23 cellular contexts compared by ENCODE assay signal in the genomic region with DNA sequence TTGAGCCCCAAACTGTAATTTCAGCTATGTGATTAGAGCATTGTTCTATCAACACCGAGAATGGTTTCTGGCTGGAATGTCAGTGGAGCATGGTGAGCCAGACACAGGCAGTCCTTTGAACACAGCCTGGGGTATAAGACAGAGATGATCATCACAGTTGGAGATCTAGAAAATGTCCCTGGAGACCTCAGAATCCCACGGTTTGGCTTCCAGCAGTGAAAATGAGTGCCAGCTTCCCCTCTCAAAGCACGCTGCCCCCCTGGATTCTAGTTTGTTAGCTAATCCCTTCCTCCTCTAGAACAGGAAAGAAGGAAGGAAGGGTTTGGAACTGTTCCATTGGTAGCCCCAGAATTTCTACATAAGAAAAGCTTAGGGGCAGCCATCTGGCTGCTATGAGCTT. TPM values are rescaled to one million over a fixed set of nuclear protein-coding genes. Genes with fewer than 3 reads are reported as not detected.
A peak's percentile ranks its signal among the peaks of the same experiment; 100 is the strongest.
DNase-seq lines count a peak whose midpoint lies in the region; ATAC-seq and TF ChIP-seq lines count a peak whose summit lies in the region.
"Had no signal": no experiment of that assay in that cellular context is flagged by ENCODE, and none has a peak within 500 bp of the region (broad histone marks: within the 10 kb centered on the region; RNA-seq: fewer than 3 reads in every experiment).

No MANE protein-coding gene starts in this region.

- TF ChIP-seq CTCF in GM23338 (conservative IDR thresholded peaks at IDR 0.05; ENCODE audit: low read depth in 2 of 2): no peak
- TF ChIP-seq CTCF in neural crest cell (conservative IDR thresholded peaks at IDR 0.05): no peak

- no peaks in the 10 kb centered on the region for H3K36me3 ChIP-seq in GM23338 (ENCODE audit: insufficient read depth)
- no peaks in the 10 kb centered on the region for H3K36me3 ChIP-seq in SK-N-MC (ENCODE audit: insufficient read depth, low read length)
- H3K36me3 ChIP-seq: Peyer's patch, upper lobe of left lung had no signal

- peak; percentile 79 for ATAC-seq in GM23338
- ATAC-seq: activated CD8-positive, alpha-beta memory T cell treated with anti-CD3 and anti-CD28 coated beads, Interleukin-2, amount 10 ng/mL, durations not matched to agents 7 days and 5 days had no signal

- H3K36me3 Mint-ChIP-seq in GM23338 (ENCODE audit: low read depth): peaks cover 8% of the 10 kb centered on the region
- no peaks in the 10 kb centered on the region for H3K36me3 Mint-ChIP-seq in neural crest cell (ENCODE audit: low read depth)

- TF ChIP-seq EP300 in Ishikawa (IDR thresholded peaks at IDR 0.05; ENCODE audit: borderline replicate concordance): peak; percentile 83

- H2AFZ ChIP-seq in GM23338: no peak overlapping the region
- H2AFZ ChIP-seq: parathyroid adenoma had no signal

- DNase-seq in GM23338 (ENCODE audit: low spot score): no peak
- DNase-seq in SK-N-MC (ENCODE audit: low read depth, low spot score): peak; percentile 71
- DNase-seq in neural crest cell (ENCODE audit: low read depth, low spot score): no peak
- DNase-seq in NAMALWA (ENCODE audit: low spot score): no peak
- DNase-seq in stimulated activated CD4-positive, alpha-beta T cell treated with anti-CD3 and anti-CD28 coated beads, Interleukin-15, amount 100 ng/mL, for 24 hours: no peak
- DNase-seq in AML-193 (lab: John Stamatoyannopoulos, UW): no peak
- DNase-seq: activated CD4-positive, CD25-positive, alpha-beta regulatory T cell; activated CD8-positive, alpha-beta memory T cell treated with anti-CD3 and anti-CD28 coated beads, Interleukin-2, amount 10 ng/mL, durations not matched to agents 7 days and 5 days; activated naive CD4-positive, alpha-beta T cell; activated T-cell treated with anti-CD3 and anti-CD28 coated beads, Interleukin-2, amount 50 U/mL, for 48 hours; CD4-positive, CD25-positive, alpha-beta regulatory T cell; NCI-H1092 treated with DMSO at 0.1 percent for 48 hours; NCI-H524 treated with DMSO at 0.1 percent for 48 hours; Peyer's patch; stimulated activated CD4-positive, alpha-beta T cell treated with anti-CD3 and anti-CD28 coated beads, Interleukin-4, amount 100 ng/mL, for 1 hour; substantia nigra; upper lobe of left lung had no signal

- H3K27me3 Mint-ChIP-seq in GM23338 (ENCODE audit: insufficient read depth, low read depth, poor library complexity) (peaks cover 5% of the 10 kb centered on the region), neural crest cell (ENCODE audit: low read depth) (no peaks in the 10 kb centered on the region)
- H3K27me3 Mint-ChIP-seq: activated CD8-positive, alpha-beta memory T cell treated with anti-CD3 and anti-CD28 coated beads, Interleukin-2, amount 10 ng/mL, durations not matched to agents 7 days and 5 days; central memory CD8-positive, alpha-beta T cell had no signal

- H3K27ac Mint-ChIP-seq in GM23338 (peak overlapping the region; percentile 73; the same call in 1 of the 2 replicates), neural crest cell (ENCODE audit: unreplicated experiment) (peak overlapping the region; percentile 19)
- H3K27ac Mint-ChIP-seq: activated CD8-positive, alpha-beta memory T cell treated with anti-CD3 and anti-CD28 coated beads, Interleukin-2, amount 10 ng/mL, durations not matched to agents 7 days and 5 days; CD4-positive, CD25-positive, alpha-beta regulatory T cell; IgD-negative memory B cell; nephron had no signal

- peak overlapping the region; percentile 53; the same call in 1 of the 2 replicates for H3K27ac ChIP-seq in GM23338 (ENCODE audit: low read depth)
- H3K27ac ChIP-seq in SK-N-MC: peak overlapping the region; percentile 64; the same call in 1 of the 2 replicates
- H3K27ac ChIP-seq: parathyroid adenoma, Peyer's patch, upper lobe of left lung had no signal

- H3K9ac ChIP-seq in SK-N-MC (ENCODE audit: insufficient read length): no peak overlapping the region
- H3K9ac ChIP-seq: parathyroid adenoma had no signal

- no peaks in the 10 kb centered on the region for H3K9me2 ChIP-seq in GM23338 (ENCODE audit: insufficient read depth)

- H3K9me3 ChIP-seq in SK-N-MC (ENCODE audit: low read depth, low read length): no peaks in the 10 kb centered on the region
- H3K9me3 ChIP-seq: Peyer's patch, upper lobe of left lung had no signal

- TF ChIP-seq RAD21 in Ishikawa (IDR thresholded peaks at IDR 0.05; ENCODE audit: low read depth): no peak

- peaks cover 6% of the 10 kb centered on the region; the same call in 2 of the 3 replicates for H3K9me3 Mint-ChIP-seq in GM23338
- H3K9me3 Mint-ChIP-seq in neural crest cell: peaks cover 3% of the 10 kb centered on the region
- H3K9me3 Mint-ChIP-seq: nephron had no signal

- H3K4me3 Mint-ChIP-seq in GM23338 (no peak overlapping the region), neural crest cell (no peak overlapping the region)
- H3K4me3 Mint-ChIP-seq: activated CD8-positive, alpha-beta memory T cell treated with anti-CD3 and anti-CD28 coated beads, Interleukin-2, amount 10 ng/mL, durations not matched to agents 7 days and 5 days; CD4-positive, CD25-positive, alpha-beta regulatory T cell; central memory CD8-positive, alpha-beta T cell; IgD-negative memory B cell; nephron had no signal

- no peak overlapping the region for H3K4me3 ChIP-seq in GM23338
- peak overlapping the region; percentile 28; the same call in 1 of the 2 replicates for H3K4me3 ChIP-seq in SK-N-MC
- H3K4me3 ChIP-seq: lung, Peyer's patch, upper lobe of left lung had no signal

- peaks cover 8% of the 10 kb centered on the region; the same call in 1 of the 2 replicates for H3K4me1 ChIP-seq in GM23338 (ENCODE audit: insufficient read depth)
- H3K4me1 ChIP-seq: Peyer's patch had no signal

- no peaks in the 10 kb centered on the region for H4K20me1 ChIP-seq in GM23338 (replicated peaks; ENCODE audit: insufficient read depth)

- H3K4me1 Mint-ChIP-seq in GM23338 (peaks cover 33% of the 10 kb centered on the region), neural crest cell (no peaks in the 10 kb centered on the region)
- H3K4me1 Mint-ChIP-seq: activated CD8-positive, alpha-beta memory T cell treated with anti-CD3 and anti-CD28 coated beads, Interleukin-2, amount 10 ng/mL, durations not matched to agents 7 days and 5 days; nephron had no signal

- H3K4me2 ChIP-seq in GM23338: no peak overlapping the region

- H3K27me3 ChIP-seq in GM23338 (ENCODE audit: insufficient read depth): no peaks in the 10 kb centered on the region
- H3K27me3 ChIP-seq: Peyer's patch, upper lobe of left lung had no signal

- H3F3A ChIP-seq in GM23338 (replicated peaks; ENCODE audit: low read depth): no peaks in the 10 kb centered on the region

- no peaks in the 10 kb centered on the region for H3K79me2 ChIP-seq in GM23338 (replicated peaks; ENCODE audit: insufficient read depth)
- H3K79me2 ChIP-seq: parathyroid adenoma had no signal

TF ChIP-seq in Ishikawa, 13 proteins besides CTCF, POLR2A, EP300 and RAD21:
- TF ChIP-seq YY1 (IDR thresholded peaks at IDR 0.05; ENCODE audit: low read depth) (no peak), TCF12 (IDR thresholded peaks at IDR 0.05; ENCODE audit: low read depth) (peak; percentile 83), CEBPB (IDR thresholded peaks at IDR 0.05) (no peak), TAF1 (IDR thresholded peaks at IDR 0.05; ENCODE audit: low read depth) (no peak), CREB1 (IDR thresholded peaks at IDR 0.05; ENCODE audit: low read depth) (no peak), NFIC (IDR thresholded peaks at IDR 0.05) (peak; percentile 83), TEAD4 (IDR thresholded peaks at IDR 0.05) (peak; percentile 79), FOXM1 (IDR thresholded peaks at IDR 0.05; ENCODE audit: borderline replicate concordance, low read depth) (peak; percentile 75), ZBTB7A (IDR thresholded peaks at IDR 0.05; ENCODE audit: low read depth) (no peak), EGR1 (IDR thresholded peaks at IDR 0.05) (no peak)
- TF ChIP-seq, protein P1, sequence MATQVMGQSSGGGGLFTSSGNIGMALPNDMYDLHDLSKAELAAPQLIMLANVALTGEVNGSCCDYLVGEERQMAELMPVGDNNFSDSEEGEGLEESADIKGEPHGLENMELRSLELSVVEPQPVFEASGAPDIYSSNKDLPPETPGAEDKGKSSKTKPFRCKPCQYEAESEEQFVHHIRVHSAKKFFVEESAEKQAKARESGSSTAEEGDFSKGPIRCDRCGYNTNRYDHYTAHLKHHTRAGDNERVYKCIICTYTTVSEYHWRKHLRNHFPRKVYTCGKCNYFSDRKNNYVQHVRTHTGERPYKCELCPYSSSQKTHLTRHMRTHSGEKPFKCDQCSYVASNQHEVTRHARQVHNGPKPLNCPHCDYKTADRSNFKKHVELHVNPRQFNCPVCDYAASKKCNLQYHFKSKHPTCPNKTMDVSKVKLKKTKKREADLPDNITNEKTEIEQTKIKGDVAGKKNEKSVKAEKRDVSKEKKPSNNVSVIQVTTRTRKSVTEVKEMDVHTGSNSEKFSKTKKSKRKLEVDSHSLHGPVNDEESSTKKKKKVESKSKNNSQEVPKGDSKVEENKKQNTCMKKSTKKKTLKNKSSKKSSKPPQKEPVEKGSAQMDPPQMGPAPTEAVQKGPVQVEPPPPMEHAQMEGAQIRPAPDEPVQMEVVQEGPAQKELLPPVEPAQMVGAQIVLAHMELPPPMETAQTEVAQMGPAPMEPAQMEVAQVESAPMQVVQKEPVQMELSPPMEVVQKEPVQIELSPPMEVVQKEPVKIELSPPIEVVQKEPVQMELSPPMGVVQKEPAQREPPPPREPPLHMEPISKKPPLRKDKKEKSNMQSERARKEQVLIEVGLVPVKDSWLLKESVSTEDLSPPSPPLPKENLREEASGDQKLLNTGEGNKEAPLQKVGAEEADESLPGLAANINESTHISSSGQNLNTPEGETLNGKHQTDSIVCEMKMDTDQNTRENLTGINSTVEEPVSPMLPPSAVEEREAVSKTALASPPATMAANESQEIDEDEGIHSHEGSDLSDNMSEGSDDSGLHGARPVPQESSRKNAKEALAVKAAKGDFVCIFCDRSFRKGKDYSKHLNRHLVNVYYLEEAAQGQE (IDR thresholded peaks at IDR 0.05; ENCODE audit: low read depth): no peak
- TF ChIP-seq, protein P2, sequence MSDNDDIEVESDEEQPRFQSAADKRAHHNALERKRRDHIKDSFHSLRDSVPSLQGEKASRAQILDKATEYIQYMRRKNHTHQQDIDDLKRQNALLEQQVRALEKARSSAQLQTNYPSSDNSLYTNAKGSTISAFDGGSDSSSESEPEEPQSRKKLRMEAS (IDR thresholded peaks at IDR 0.05): no peak
- TF ChIP-seq, protein P3, sequence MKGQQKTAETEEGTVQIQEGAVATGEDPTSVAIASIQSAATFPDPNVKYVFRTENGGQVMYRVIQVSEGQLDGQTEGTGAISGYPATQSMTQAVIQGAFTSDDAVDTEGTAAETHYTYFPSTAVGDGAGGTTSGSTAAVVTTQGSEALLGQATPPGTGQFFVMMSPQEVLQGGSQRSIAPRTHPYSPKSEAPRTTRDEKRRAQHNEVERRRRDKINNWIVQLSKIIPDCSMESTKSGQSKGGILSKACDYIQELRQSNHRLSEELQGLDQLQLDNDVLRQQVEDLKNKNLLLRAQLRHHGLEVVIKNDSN (IDR thresholded peaks at IDR 0.05): no peak

RNA-seq across cellular contexts. Expression of a gene that starts 59.9 kb away (rescaled TPM):
- 15.8 and 19.5 TPM in 2 replicates for total RNA-seq in GM23338 (2014; rRNA removed; shearing (Covaris generic))
- 7.9 and 8.0 TPM in 2 replicates for polyA plus RNA-seq in GM23338 (2016; fragmentation: Nextera tagmentation; extraction: Ambion mirVana)
- total RNA-seq in neural crest cell: 26.6 and 27.7 TPM in 2 replicates
